Comparison of ENCODE assay signal across 13 cellular contexts in genomic region chr16:25996052-25996451, GRCh38.
"Had no signal": no experiment of that assay in that cellular context is flagged by ENCODE, and none has a peak within 500 bp of the region (broad histone marks: within the 10 kb centered on the region; RNA-seq: fewer than 3 reads in every experiment).

No MANE protein-coding gene starts in this region.

- H3K9me3 Mint-ChIP-seq: activated CD4-positive, alpha-beta T cell treated with anti-CD3 and anti-CD28 coated beads, Interleukin-2, amount 10 ng/mL, durations not matched to agents 7 days and 5 days had no signal

- H3K27ac Mint-ChIP-seq: activated CD4-positive, alpha-beta T cell treated with anti-CD3 and anti-CD28 coated beads, Interleukin-2, amount 10 ng/mL, durations not matched to agents 7 days and 5 days; activated naive CD4-positive, alpha-beta T cell treated with anti-CD3 and anti-CD28 coated beads for 36 hours had no signal

- H3K4me3 Mint-ChIP-seq: activated CD4-positive, alpha-beta T cell treated with anti-CD3 and anti-CD28 coated beads, Interleukin-2, amount 10 ng/mL, durations not matched to agents 7 days and 5 days; activated naive CD4-positive, alpha-beta T cell treated with anti-CD3 and anti-CD28 coated beads for 36 hours had no signal

- FAIRE-seq: colon, TTC549 had no signal

- H3K4me1 ChIP-seq: gastroesophageal sphincter, tibial nerve had no signal

- H3K4me3 ChIP-seq: cardiac muscle cell, gastroesophageal sphincter, smooth muscle cell, tibial nerve had no signal

- H3K36me3 ChIP-seq: cardiac muscle cell, gastroesophageal sphincter, tibial nerve had no signal

- H3K27ac ChIP-seq: cardiac muscle cell, gastroesophageal sphincter, tibial nerve had no signal

- H3K9me3 ChIP-seq: gastroesophageal sphincter, tibial nerve had no signal

- DNase-seq: activated CD4-positive, alpha-beta T cell treated with anti-CD3 and anti-CD28 coated beads, Interleukin-2, amount 10 ng/mL, durations not matched to agents 7 days and 5 days; activated CD4-positive, CD25-positive, alpha-beta regulatory T cell; activated CD8-positive, alpha-beta memory T cell treated with anti-CD3 and anti-CD28 coated beads for 24 hours; activated naive CD4-positive, alpha-beta T cell treated with anti-CD3 and anti-CD28 coated beads for 36 hours; midbrain; posterior cingulate gyrus; right cardiac atrium had no signal

- H3K27me3 ChIP-seq: cardiac muscle cell, gastroesophageal sphincter, tibial nerve had no signal

- H3K4me1 Mint-ChIP-seq: activated CD4-positive, alpha-beta T cell treated with anti-CD3 and anti-CD28 coated beads, Interleukin-2, amount 10 ng/mL, durations not matched to agents 7 days and 5 days had no signal
